ENCODE assay signal across 15 cellular contexts in genomic region chr10:1935912-1936311, GRCh38.
DNase-seq lines count a peak whose midpoint lies in the region; ATAC-seq, FAIRE-seq and TF ChIP-seq lines count a peak whose summit lies in the region.
"Had no signal": no experiment of that assay in that cellular context is flagged by ENCODE, and none has a peak within 500 bp of the region (broad histone marks: within the 10 kb centered on the region; RNA-seq: fewer than 3 reads in every experiment).

No MANE protein-coding gene starts in this region.

- no peak for TF ChIP-seq RAD21 in HepG2 (CRISPR knock-in tag; IDR thresholded peaks at IDR 0.05)

- H3K4me3 ChIP-seq in HepG2 (replicated peaks in 1 of 3; ENCODE audit: insufficient read depth in 1 of 3, low read depth in 2 of 3, low read length in 3 of 3): no peak overlapping the region
- H3K4me3 ChIP-seq: HAP-1 had no signal

- peaks cover 6% of the 10 kb centered on the region for H3K36me3 Mint-ChIP-seq in activated CD4-positive, alpha-beta T cell treated with anti-CD3 and anti-CD28 coated beads, Interleukin-2, amount 10 ng/mL, durations not matched to agents 24 days and 14 days (ENCODE audit: low read depth)
- H3K36me3 Mint-ChIP-seq in T-cell (no peaks in the 10 kb centered on the region), nephron progenitor cell (ENCODE audit: low read depth) (no peaks in the 10 kb centered on the region)
- H3K36me3 Mint-ChIP-seq: CD4-positive, alpha-beta memory T cell had no signal

- no peak overlapping the region for H2AFZ ChIP-seq in HepG2 (ENCODE audit: low read length)

- peaks cover 0 to 7% of the 10 kb centered on the region in 2 experiments; a peak in 1 of 5 replicates for H3K27me3 ChIP-seq in HepG2 (ENCODE audit: control insufficient read depth in 1 of 2, insufficient read depth in 2 of 2, low read length in 2 of 2)
- no peaks in the 10 kb centered on the region for H3K27me3 ChIP-seq in foreskin keratinocyte

- H3K27ac ChIP-seq in HepG2 (ENCODE audit: extremely low read length, insufficient read depth, low read length) (no peak overlapping the region), foreskin keratinocyte (no peak overlapping the region)
- H3K27ac ChIP-seq: 22Rv1 had no signal

- no peaks in the 10 kb centered on the region for H3K9me3 Mint-ChIP-seq in activated CD4-positive, alpha-beta T cell treated with anti-CD3 and anti-CD28 coated beads, Interleukin-2, amount 10 ng/mL, durations not matched to agents 24 days and 14 days
- H3K9me3 Mint-ChIP-seq in T-cell (peaks cover 0 to 5% (median 0%) of the 10 kb centered on the region in 3 donors), nephron progenitor cell (no peaks in the 10 kb centered on the region)

- CTCF ChIA-PET in T-cell (lab: Charles Lee): no interaction called here
- CTCF ChIA-PET in HepG2 (lab: Yijun Ruan, JAX; ENCODE audit: low intra/inter-chr PET ratio, low total read pairs): no interaction called here

- H3K4me3 Mint-ChIP-seq in activated CD4-positive, alpha-beta T cell treated with anti-CD3 and anti-CD28 coated beads, Interleukin-2, amount 10 ng/mL, durations not matched to agents 24 days and 14 days: no peak overlapping the region
- H3K4me3 Mint-ChIP-seq in T-cell: no peak overlapping the region
- no peak overlapping the region for H3K4me3 Mint-ChIP-seq in nephron progenitor cell
- H3K4me3 Mint-ChIP-seq: CD4-positive, alpha-beta memory T cell had no signal

- H3K9ac ChIP-seq in HepG2 (ENCODE audit: insufficient read depth, low read depth, low read length): no peak overlapping the region

- peak; percentile 41 for DNase-seq in activated CD4-positive, alpha-beta T cell treated with anti-CD3 and anti-CD28 coated beads, Interleukin-2, amount 10 ng/mL, durations not matched to agents 24 days and 14 days
- DNase-seq in activated CD4-positive, alpha-beta T cell treated with anti-CD3 and anti-CD28 coated beads for 48 hours: no peak
- no peak for DNase-seq in T-cell
- DNase-seq in nephron progenitor cell: no peak
- DNase-seq in HepG2 (ENCODE audit: low spot score): no peak
- DNase-seq in foreskin keratinocyte: no peak
- no peak for DNase-seq in Right ventricle myocardium superior
- DNase-seq: CD4-positive, alpha-beta memory T cell; DMS79; EL; GOT3 had no signal

- H4K20me1 ChIP-seq in HepG2 (ENCODE audit: insufficient read depth, low read length): no peaks in the 10 kb centered on the region

- TF ChIP-seq CTCF in nephron progenitor cell (IDR thresholded peaks at IDR 0.05) (no peak), HepG2 (CRISPR knock-in tag; IDR thresholded peaks at IDR 0.05) (no peak), foreskin keratinocyte (conservative IDR thresholded peaks at IDR 0.05) (no peak)

- WGBS in HepG2 (ENCODE audit: low lambda C conversion rate): 8% methylated on average over 2 of the region's 4 CpGs

- POLR2A ChIA-PET in T-cell (lab: Charles Lee): no interaction called here
- POLR2A ChIA-PET in HepG2 (lab: Yijun Ruan, JAX): no interaction called here

- in situ Hi-C loops in HepG2 (cut with HindIII; ENCODE audit: extremely low pct_ligation_motif_present, low pct_unique_long_range_greater_than_20kb): no loop called here

- no peak for FAIRE-seq in HepG2 (lab: Jason Lieb, UNC)
- FAIRE-seq: G401.6, GM12892 had no signal

- H3K36me3 ChIP-seq in HepG2 (replicated peaks in 1 of 2; ENCODE audit: control insufficient read depth in 1 of 2, insufficient read depth in 2 of 2, low read length in 2 of 2): no peaks in the 10 kb centered on the region
- H3K36me3 ChIP-seq: HAP-1 had no signal

- intact Hi-C loops in activated CD4-positive, alpha-beta T cell treated with anti-CD3 and anti-CD28 coated beads, Interleukin-2, amount 10 ng/mL, durations not matched to agents 24 days and 14 days (cut with micrococcal nuclease): no loop called here
- intact Hi-C loops in HepG2 (cut with micrococcal nuclease; ENCODE audit: unreplicated experiment): no loop called here
- intact Hi-C loops in Right ventricle myocardium superior (cut with DNase I): no loop called here

- no peaks in the 10 kb centered on the region for H3K27me3 Mint-ChIP-seq in activated CD4-positive, alpha-beta T cell treated with anti-CD3 and anti-CD28 coated beads, Interleukin-2, amount 10 ng/mL, durations not matched to agents 24 days and 14 days
- H3K27me3 Mint-ChIP-seq in T-cell (no peaks in the 10 kb centered on the region), nephron progenitor cell (ENCODE audit: low read depth, poor library complexity) (peaks cover 22% of the 10 kb centered on the region)
- H3K27me3 Mint-ChIP-seq: CD4-positive, alpha-beta memory T cell had no signal

- ATAC-seq in T-cell (replicated peaks in 1 of 4) (no peak), HepG2 (no peak), foreskin keratinocyte (no peak), Right ventricle myocardium superior (ENCODE audit: poor library complexity) (no peak)

- H3K4me1 ChIP-seq in HepG2 (ENCODE audit: insufficient read depth, low read length) (no peaks in the 10 kb centered on the region), foreskin keratinocyte (no peaks in the 10 kb centered on the region)
- H3K4me1 ChIP-seq: HAP-1 had no signal

- no peaks in the 10 kb centered on the region for H3K9me3 ChIP-seq in HepG2 (ENCODE audit: low read length)
- H3K9me3 ChIP-seq: HAP-1 had no signal

- TF ChIP-seq EP300 in HepG2 (IDR thresholded peaks at IDR 0.05; ENCODE audit: low read depth in 2 of 2, low read length in 2 of 2) (no peak), HepG2 (CRISPR knock-in tag; IDR thresholded peaks at IDR 0.05; ENCODE audit: borderline replicate concordance) (no peak)

- no peaks in the 10 kb centered on the region for H3K79me2 ChIP-seq in HepG2 (ENCODE audit: insufficient read depth, low read length)

- BruUV-seq in HepG2 (replicated peaks; lab: Mats Ljungman, UMichigan): no TSS peak

- no peak overlapping the region for H3K4me2 ChIP-seq in HepG2 (ENCODE audit: low read depth, low read length)

- H3K27ac Mint-ChIP-seq in activated CD4-positive, alpha-beta T cell treated with anti-CD3 and anti-CD28 coated beads, Interleukin-2, amount 10 ng/mL, durations not matched to agents 24 days and 14 days: no peak overlapping the region
- H3K27ac Mint-ChIP-seq in T-cell: peak overlapping the region; percentile 64 to 65
- peak overlapping the region; percentile 33 for H3K27ac Mint-ChIP-seq in nephron progenitor cell

- peaks cover 30% of the 10 kb centered on the region for H3K4me1 Mint-ChIP-seq in activated CD4-positive, alpha-beta T cell treated with anti-CD3 and anti-CD28 coated beads, Interleukin-2, amount 10 ng/mL, durations not matched to agents 24 days and 14 days
- H3K4me1 Mint-ChIP-seq in T-cell: peaks cover 33 to 70% (median 35%) of the 10 kb centered on the region in 3 donors
- H3K4me1 Mint-ChIP-seq in nephron progenitor cell: no peaks in the 10 kb centered on the region

- TF ChIP-seq POLR2A in HepG2 (IDR thresholded peaks at IDR 0.05; ENCODE audit: insufficient read depth in 1 of 2, low read depth in 2 of 2, low read length in 2 of 2): no peak

TF ChIP-seq in HepG2, 621 proteins besides CTCF, POLR2A, EP300 and RAD21 (continues in another document):
- no peak for TF ChIP-seq ZNF446 (CRISPR knock-in tag; IDR thresholded peaks at IDR 0.05)
- TF ChIP-seq ZNF276 (CRISPR knock-in tag; IDR thresholded peaks at IDR 0.05; ENCODE audit: low read depth): no peak
- TF ChIP-seq IKZF4 (CRISPR knock-in tag; IDR thresholded peaks at IDR 0.05; ENCODE audit: borderline replicate concordance, low read depth, not compliant biosample characterization): no peak
- no peak for TF ChIP-seq ISX (CRISPR knock-in tag; conservative IDR thresholded peaks at IDR 0.05)
- TF ChIP-seq MYC (CRISPR knock-in tag; IDR thresholded peaks at IDR 0.05; ENCODE audit: borderline replicate concordance): no peak
- no peak for TF ChIP-seq CBFB (CRISPR knock-in tag; IDR thresholded peaks at IDR 0.05)
- no peak for TF ChIP-seq NR2F2 (IDR thresholded peaks at IDR 0.05; ENCODE audit: borderline replicate concordance, low read depth)
- TF ChIP-seq HNF1B (CRISPR knock-in tag; IDR thresholded peaks at IDR 0.05): no peak
- TF ChIP-seq CHD4 (IDR thresholded peaks at IDR 0.05; ENCODE audit: borderline replicate concordance, low read length): no peak
- TF ChIP-seq ZNF709 (CRISPR knock-in tag; IDR thresholded peaks at IDR 0.05): no peak
